Comparison of ENCODE assay signal across 30 cellular contexts in the genomic region with DNA sequence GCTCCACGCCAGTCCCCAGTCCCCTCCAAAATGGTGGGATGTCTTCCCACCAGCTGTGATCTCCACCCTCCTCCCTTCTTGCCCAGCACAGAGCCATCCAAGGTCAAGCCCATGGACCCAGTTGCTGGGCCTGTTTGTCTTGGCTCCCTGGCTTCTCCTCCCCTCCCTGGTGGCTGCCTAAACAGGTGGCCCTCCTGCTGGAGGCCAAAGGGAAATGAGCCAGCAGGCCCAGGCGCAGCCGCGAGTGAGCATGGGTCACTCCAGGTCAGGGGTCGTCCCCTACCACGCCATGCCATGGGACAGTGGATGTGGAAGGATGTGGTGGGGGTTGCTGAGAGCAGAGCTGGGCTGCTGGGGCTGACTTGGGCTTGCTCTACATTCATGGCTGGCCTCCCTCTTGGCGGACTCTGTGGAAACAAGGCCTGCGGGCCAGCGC. TPM values are rescaled to one million over a fixed set of nuclear protein-coding genes. Genes with fewer than 3 reads are reported as not detected.
DNase-seq lines count a peak whose midpoint lies in the region; ATAC-seq and TF ChIP-seq lines count a peak whose summit lies in the region.
"Had no signal": no experiment of that assay in that cellular context is flagged by ENCODE, and none has a peak within 500 bp of the region (broad histone marks: within the 10 kb centered on the region; RNA-seq: fewer than 3 reads in every experiment).

No MANE protein-coding gene starts in this region.

- no peak overlapping the region for H2AFZ ChIP-seq in neural progenitor cell (replicated peaks)
- H2AFZ ChIP-seq: hepatocyte had no signal

- peak overlapping the region; percentile 81 for H3K27ac Mint-ChIP-seq in neural progenitor cell
- no peak overlapping the region for H3K27ac Mint-ChIP-seq in activated naive CD4-positive, alpha-beta T cell treated with anti-CD3 and anti-CD28 coated beads, Interleukin-2, amount 50 U/mL, for 72 hours
- H3K27ac Mint-ChIP-seq: activated naive CD4-positive, alpha-beta T cell treated with anti-CD3 and anti-CD28 coated beads for 36 hours; activated T-helper 1 cell treated with anti-CD3 and anti-CD28 coated beads, Interleukin-12 subunit alpha, Interleukin-12 subunit beta, Interleukin-2, Interleukin-4 antibody, amounts not matched to agents 30 ng/mL and 10 ng/mL and 1 ng/mL, durations not matched to agents 14 hours and 24 hours and 36 hours; naive B cell had no signal

- DNase-seq in RPMI7951 (ENCODE audit: low read depth) (peak; percentile 33), Right ventricle myocardium superior (peak; percentile 83), neural progenitor cell (ENCODE audit: low spot score) (no peak), testis (peak; percentile 76), cerebellum (ENCODE audit: low spot score) (no peak), DMS153 (lab: John Stamatoyannopoulos, UW) (no peak)
- DNase-seq in stimulated activated naive CD4-positive, alpha-beta T cell treated with Interleukin-2 at 50 U/mL for 16 hours (lab: John Stamatoyannopoulos, UW) = no peak
- no peak for DNase-seq in activated naive CD4-positive, alpha-beta T cell treated with anti-CD3 and anti-CD28 coated beads, Interleukin-2, amount 50 U/mL, for 72 hours (ENCODE audit: low spot score in 2 of 2)
- DNase-seq: activated CD4-positive, alpha-beta T cell treated with anti-CD3 and anti-CD28 coated beads, Interleukin-2, amount 50 U/mL, for 48 hours; activated CD4-positive, CD25-positive, alpha-beta regulatory T cell; activated naive CD4-positive, alpha-beta T cell treated with anti-CD3 and anti-CD28 coated beads for 36 hours; BE2C; brain microvascular endothelial cell; DMS79; effector CD4-positive, alpha-beta T cell; GF-D8; HCEC 1CT; KG1; naive B cell; NCI-H1436; NCI-H2107; NCI-H446; NCI-H774; occipital lobe; spleen; stimulated activated CD4-positive, alpha-beta T cell treated with anti-CD3 and anti-CD28 coated beads, Interleukin-2, amount 100 ng/mL, for 48 hours had no signal

- TF ChIP-seq CTCF in neural progenitor cell (IDR thresholded peaks at IDR 0.05) (no peak), testis (IDR thresholded peaks at IDR 0.05) (peak in 1 of 3 experiments; percentile 9)

- H3K36me3 ChIP-seq in neural progenitor cell (no peaks in the 10 kb centered on the region), testis (ENCODE audit: low read depth, missing control alignments) (no peaks in the 10 kb centered on the region)
- H3K36me3 ChIP-seq: BE2C, brain microvascular endothelial cell, spleen, thoracic aorta had no signal

- TF ChIP-seq POLR2A in testis (IDR thresholded peaks at IDR 0.05) = no peak

- peak; percentile 72 for ATAC-seq in Right ventricle myocardium superior (ENCODE audit: poor library complexity)
- no peak for ATAC-seq in activated naive CD4-positive, alpha-beta T cell treated with anti-CD3 and anti-CD28 coated beads, Interleukin-2, amount 50 U/mL, for 72 hours

- WGBS in testis, 2 donors = 52 to 57% methylated on average over 9 of the region's 9 CpGs

- H3K27me3 ChIP-seq in neural progenitor cell (peaks cover 41% of the 10 kb centered on the region), testis (no peaks in the 10 kb centered on the region)
- H3K27me3 ChIP-seq: brain microvascular endothelial cell had no signal

- H3K79me2 ChIP-seq in neural progenitor cell (ENCODE audit: low read depth) = no peaks in the 10 kb centered on the region

- H4K20me1 ChIP-seq in neural progenitor cell (ENCODE audit: low read depth) = no peaks in the 10 kb centered on the region

- intact Hi-C loops in Right ventricle myocardium superior (cut with DNase I) = loop anchor here (10.0 kb wide), 1 partner anchor 112 kb away; no protein-coding TSS in a partner anchor
- intact Hi-C loops in testis (cut with DNase I; ENCODE audit: low total_unique reads) = loop anchor here (5.0 kb wide), 1 partner anchor 110 kb away; no protein-coding TSS in a partner anchor

- H3F3A ChIP-seq in neural progenitor cell (ENCODE audit: low read depth) = peaks cover 19% of the 10 kb centered on the region

- no peak overlapping the region for H3K4me2 ChIP-seq in neural progenitor cell
- H3K4me2 ChIP-seq: hepatocyte had no signal

- H3K9ac ChIP-seq in neural progenitor cell = no peak overlapping the region

- peaks cover 52% of the 10 kb centered on the region for H3K4me1 Mint-ChIP-seq in neural progenitor cell

- H3K4me3 ChIP-seq in neural progenitor cell (no peak overlapping the region), testis (no peak overlapping the region)
- H3K4me3 ChIP-seq: hepatocyte, spleen, thoracic aorta had no signal

- no peaks in the 10 kb centered on the region for H3K36me3 Mint-ChIP-seq in neural progenitor cell
- no peaks in the 10 kb centered on the region for H3K36me3 Mint-ChIP-seq in activated naive CD4-positive, alpha-beta T cell treated with anti-CD3 and anti-CD28 coated beads, Interleukin-2, amount 50 U/mL, for 72 hours
- H3K36me3 Mint-ChIP-seq: naive B cell had no signal

- H3K4me1 ChIP-seq in neural progenitor cell (peaks cover 33% of the 10 kb centered on the region), testis (peaks cover 51% of the 10 kb centered on the region)
- H3K4me1 ChIP-seq: BE2C had no signal

- peaks cover 10% of the 10 kb centered on the region for H3K27me3 Mint-ChIP-seq in neural progenitor cell (ENCODE audit: insufficient read depth, low read depth)

- H3K4me3 Mint-ChIP-seq in neural progenitor cell = no peak overlapping the region
- H3K4me3 Mint-ChIP-seq: activated naive CD4-positive, alpha-beta T cell treated with anti-CD3 and anti-CD28 coated beads for 36 hours; activated T-helper 1 cell treated with anti-CD3 and anti-CD28 coated beads, Interleukin-12 subunit alpha, Interleukin-12 subunit beta, Interleukin-2, Interleukin-4 antibody, amounts not matched to agents 30 ng/mL and 10 ng/mL and 1 ng/mL, durations not matched to agents 14 hours and 24 hours and 36 hours; naive B cell had no signal

- H3K9me3 ChIP-seq in neural progenitor cell (ENCODE audit: low read depth) (no peaks in the 10 kb centered on the region), testis (no peaks in the 10 kb centered on the region)
- H3K9me3 ChIP-seq: BE2C, spleen, thoracic aorta had no signal

- no peaks in the 10 kb centered on the region for H3K9me3 Mint-ChIP-seq in neural progenitor cell
- H3K9me3 Mint-ChIP-seq in activated naive CD4-positive, alpha-beta T cell treated with anti-CD3 and anti-CD28 coated beads, Interleukin-2, amount 50 U/mL, for 72 hours = no peaks in the 10 kb centered on the region
- H3K9me3 Mint-ChIP-seq: activated naive CD4-positive, alpha-beta T cell treated with anti-CD3 and anti-CD28 coated beads for 36 hours; activated T-helper 1 cell treated with anti-CD3 and anti-CD28 coated beads, Interleukin-12 subunit alpha, Interleukin-12 subunit beta, Interleukin-2, Interleukin-4 antibody, amounts not matched to agents 30 ng/mL and 10 ng/mL and 1 ng/mL, durations not matched to agents 14 hours and 24 hours and 36 hours; naive B cell had no signal

- H3K27ac ChIP-seq in neural progenitor cell (no peak overlapping the region), testis (no peak overlapping the region)
- H3K27ac ChIP-seq: brain microvascular endothelial cell, epithelial cell of prostate, hepatocyte had no signal

RNA-seq across cellular contexts. Expression of a gene that starts 33.6 kb away (rescaled TPM):
- 20.2 and 21.1 TPM in 2 replicates for total RNA-seq in RPMI7951 (2014; rRNA removed; shearing (Covaris generic))
- total RNA-seq in Right ventricle myocardium superior = 55.9 TPM
- 0.71 and 3.2 TPM in 2 replicates for total RNA-seq in neural progenitor cell (ENCODE audit: low replicate concordance)
- 10 to 100 TPM; 37.2 to 55.5 TPM for total RNA-seq in testis
- 49.4 TPM for polyA plus RNA-seq in testis (ENCODE audit: insufficient read depth, low read depth, low replicate concordance)
- total RNA-seq in cerebellum = 23.2 TPM
- total RNA-seq in activated naive CD4-positive, alpha-beta T cell treated with anti-CD3 and anti-CD28 coated beads, Interleukin-2, amount 50 U/mL, for 72 hours = under 1 TPM; 0.11 to 0.23 TPM

Comparison
In these comparisons a context has a peak if more than half of its experiments do, and no peak if none do; other contexts are left out.
1. DNase-seq: peak in RPMI7951 (single experiment), Right ventricle myocardium superior (single experiment) and testis (single experiment); none in neural progenitor cell (single experiment), cerebellum (single experiment), stimulated activated naive CD4-positive, alpha-beta T cell treated with Interleukin-2 at 50 U/mL for 16 hours (single experiment), DMS153 (single experiment) and activated naive CD4-positive, alpha-beta T cell treated with anti-CD3 and anti-CD28 coated beads, Interleukin-2, amount 50 U/mL, for 72 hours (0 of 2).